In genomic region chr5:150507283-150508020, GRCh38 we compare ENCODE assay signal across 12 cellular contexts. TPM values are rescaled to one million over a fixed set of nuclear protein-coding genes. Genes with fewer than 3 reads are reported as not detected.
DNase-seq lines count a peak whose midpoint lies in the region; ATAC-seq, FAIRE-seq and TF ChIP-seq lines count a peak whose summit lies in the region.
"Had no signal": no experiment of that assay in that cellular context is flagged by ENCODE, and none has a peak within 500 bp of the region (broad histone marks: within the 10 kb centered on the region; RNA-seq: fewer than 3 reads in every experiment).

No MANE protein-coding gene starts in this region.

- peak overlapping the region; percentile 77 for H3K27ac Mint-ChIP-seq in astrocyte (ENCODE audit: unreplicated experiment)
- H3K27ac Mint-ChIP-seq: stimulated activated memory B cell treated with anti-CD40 and anti-IgM and Interleukin-4, amounts not matched to agents 10 μg/mL and 1 μg/mL and 100 μg/mL, for 72 hours had no signal

- 18 to 58% methylated on average over 8 of the region's 8 CpGs for WGBS in sigmoid colon, 2 donors

- FAIRE-seq in astrocyte (lab: Jason Lieb, UNC): no peak

- ATAC-seq in HG02571 (IDR thresholded peaks at IDR 0.05; ENCODE audit: unreplicated experiment) (no peak), HG03159 (IDR thresholded peaks at IDR 0.05; ENCODE audit: unreplicated experiment) (no peak)
- ATAC-seq: stimulated activated memory B cell treated with anti-CD40 and anti-IgM and Interleukin-4, amounts not matched to agents 10 μg/mL and 1 μg/mL and 100 μg/mL, for 72 hours had no signal

- peaks cover 61% of the 10 kb centered on the region for H3K4me1 Mint-ChIP-seq in astrocyte (ENCODE audit: low read depth, unreplicated experiment)

- TF ChIP-seq CTCF in astrocyte (IDR thresholded peaks at IDR 0.05; ENCODE audit: insufficient read depth, low read depth, low read length): no peak
- TF ChIP-seq CTCF in sigmoid colon (IDR thresholded peaks at IDR 0.05): no peak

- no peak overlapping the region for H3K4me3 ChIP-seq in BLaER1
- H3K4me3 ChIP-seq in astrocyte (ENCODE audit: insufficient read depth, low read depth, low read length): no peak overlapping the region
- H3K4me3 ChIP-seq in sigmoid colon: no peak overlapping the region
- H3K4me3 ChIP-seq: SJSA1 had no signal

- intact Hi-C loops in sigmoid colon (cut with DNase I): no loop called here

- H3K9ac ChIP-seq in BLaER1: peak overlapping the region; percentile 39; the same call in 1 of the 2 replicates
- peak overlapping the region; percentile 13 for H3K9ac ChIP-seq in astrocyte (ENCODE audit: low read length)

- peaks cover 11% of the 10 kb centered on the region for H3K36me3 Mint-ChIP-seq in astrocyte (ENCODE audit: low read depth, unreplicated experiment)
- H3K36me3 Mint-ChIP-seq: stimulated activated memory B cell treated with anti-CD40 and anti-IgM and Interleukin-4, amounts not matched to agents 10 μg/mL and 1 μg/mL and 100 μg/mL, for 72 hours had no signal

- no peak overlapping the region for H2AFZ ChIP-seq in astrocyte (ENCODE audit: low read depth, low read length)

- H3K27ac ChIP-seq in BLaER1 (no peak overlapping the region), astrocyte (ENCODE audit: low read depth, low read length) (no peak overlapping the region), layer of hippocampus (ENCODE audit: low read depth, low read length) (peak overlapping the region; percentile 83), sigmoid colon (peak overlapping the region; percentile 8 to 69 (median 34))
- H3K27ac ChIP-seq: SJSA1 had no signal

- no peaks in the 10 kb centered on the region for H3K27me3 Mint-ChIP-seq in astrocyte (ENCODE audit: low read depth, unreplicated experiment)
- H3K27me3 Mint-ChIP-seq: stimulated activated memory B cell treated with anti-CD40 and anti-IgM and Interleukin-4, amounts not matched to agents 10 μg/mL and 1 μg/mL and 100 μg/mL, for 72 hours had no signal

- in situ Hi-C loops in G401 (cut with HindIII; ENCODE audit: low sequenced_read_pairs): no loop called here

- no peak for TF ChIP-seq EP300 in sigmoid colon (IDR thresholded peaks at IDR 0.05)

- H3K27me3 ChIP-seq in BLaER1 (no peaks in the 10 kb centered on the region), astrocyte (ENCODE audit: insufficient read depth, low read length) (no peaks in the 10 kb centered on the region), layer of hippocampus (ENCODE audit: control insufficient read depth, insufficient read depth, low read length) (no peaks in the 10 kb centered on the region), sigmoid colon (no peaks in the 10 kb centered on the region)
- H3K27me3 ChIP-seq: SJSA1 had no signal

- H3K4me1 ChIP-seq in BLaER1: peaks cover 71% of the 10 kb centered on the region
- peaks cover 66% of the 10 kb centered on the region for H3K4me1 ChIP-seq in astrocyte (ENCODE audit: insufficient read depth, low read length)
- H3K4me1 ChIP-seq in sigmoid colon: peaks cover 0 to 98% (median 96%) of the 10 kb centered on the region in 4 donors

- TF ChIP-seq POLR2A in sigmoid colon (IDR thresholded peaks at IDR 0.05): no peak

- peak overlapping the region; percentile 71 for H3K4me2 ChIP-seq in BLaER1
- no peak overlapping the region for H3K4me2 ChIP-seq in astrocyte (ENCODE audit: low read length)

- H4K20me1 ChIP-seq in BLaER1 (peaks cover 100% of the 10 kb centered on the region), astrocyte (ENCODE audit: insufficient read depth, low read length) (peaks cover 99% of the 10 kb centered on the region)

- no peak for DNase-seq in astrocyte (ENCODE audit: low read depth)
- DNase-seq in sigmoid colon: no peak
- DNase-seq in G401 (ENCODE audit: low spot score): no peak
- DNase-seq in NCI-H69 (lab: John Stamatoyannopoulos, UW): no peak
- DNase-seq: NCI-H1105 treated with DMSO at 0.1 percent for 48 hours, NCI-H526 treated with DMSO at 0.1 percent for 48 hours had no signal

- no peak overlapping the region for H3K4me3 Mint-ChIP-seq in astrocyte (ENCODE audit: unreplicated experiment)
- H3K4me3 Mint-ChIP-seq: stimulated activated memory B cell treated with anti-CD40 and anti-IgM and Interleukin-4, amounts not matched to agents 10 μg/mL and 1 μg/mL and 100 μg/mL, for 72 hours had no signal

- H3K9me3 Mint-ChIP-seq in astrocyte (ENCODE audit: unreplicated experiment): no peaks in the 10 kb centered on the region
- H3K9me3 Mint-ChIP-seq: stimulated activated memory B cell treated with anti-CD40 and anti-IgM and Interleukin-4, amounts not matched to agents 10 μg/mL and 1 μg/mL and 100 μg/mL, for 72 hours had no signal

- H3K79me2 ChIP-seq in astrocyte (ENCODE audit: insufficient read depth, low read length): peaks cover 100% of the 10 kb centered on the region

- H3K9me3 ChIP-seq in BLaER1 (no peaks in the 10 kb centered on the region), astrocyte (ENCODE audit: insufficient read depth, low read depth, low read length) (no peaks in the 10 kb centered on the region), sigmoid colon (no peaks in the 10 kb centered on the region)
- H3K9me3 ChIP-seq: SJSA1 had no signal

- H3K36me3 ChIP-seq in BLaER1: peaks cover 5% of the 10 kb centered on the region; the same call in 1 of the 2 replicates
- peaks cover 3% of the 10 kb centered on the region for H3K36me3 ChIP-seq in astrocyte (ENCODE audit: insufficient read depth, low read length)
- H3K36me3 ChIP-seq in sigmoid colon: no peaks in the 10 kb centered on the region

RNA-seq across cellular contexts. Expression of gene NDST1, which starts 0.5 kb away (rescaled TPM):
- 293 and 321 TPM in 2 replicates for total RNA-seq in astrocyte
- total RNA-seq in sigmoid colon: 10 to 100 TPM; 26.5 to 74.8 (median 43.7) TPM
- 10 to 100 TPM in 2 of 3 donors, 1 to 10 TPM in 1; 5.4 to 39.4 (median 13.9) TPM for polyA plus RNA-seq in sigmoid colon
- total RNA-seq in G401 (2014; rRNA removed; shearing (Covaris generic)): 68.1 and 76.0 TPM in 2 replicates

RNA-seq across cellular contexts. Expression of gene RPS14, which starts 57.9 kb away (rescaled TPM):
- total RNA-seq in astrocyte: 1,823 and 2,054 TPM in 2 replicates
- total RNA-seq in sigmoid colon: 1,000 to 10,000 TPM; 3,111 to 5,491 (median 5,342) TPM
- 1,000 to 10,000 TPM; 3,769 to 7,878 (median 4,593) TPM for polyA plus RNA-seq in sigmoid colon
- total RNA-seq in G401 (2014; rRNA removed; shearing (Covaris generic)): 3,973 and 5,195 TPM in 2 replicates

Comparison
In these comparisons a context has a peak if more than half of its experiments do, and no peak if none do; other contexts are left out.
1. H3K27ac ChIP-seq: peak in layer of hippocampus (single experiment) and sigmoid colon (4 of 4); none in BLaER1 (single experiment) and astrocyte (single experiment).